Comparison of ENCODE assay signal across 8 cellular contexts in genomic region chr14:21300892-21301291, GRCh38. TPM values are rescaled to one million over a fixed set of nuclear protein-coding genes. Genes with fewer than 3 reads are reported as not detected.
A peak's percentile ranks its signal among the peaks of the same experiment; 100 is the strongest.
DNase-seq lines count a peak whose midpoint lies in the region; ATAC-seq and TF ChIP-seq lines count a peak whose summit lies in the region.

No MANE protein-coding gene starts in this region.

- no peaks in the 10 kb centered on the region for H3K9me3 ChIP-seq in BLaER1
- H3K9me3 ChIP-seq in Karpas-422 (ENCODE audit: low read length) = no peaks in the 10 kb centered on the region

- no peaks in the 10 kb centered on the region for H3K4me1 Mint-ChIP-seq in glutamatergic neuron (ENCODE audit: low read depth, unreplicated experiment)

- H3K27ac ChIP-seq in BLaER1 (no peak overlapping the region; the same call in 1 of the 2 replicates), Karpas-422 (ENCODE audit: low read length) (no peak overlapping the region), RWPE1 (no peak overlapping the region)

- H3K9ac ChIP-seq in BLaER1 (0 out of 2 replicates have a peak overlapping the region, but pooled peaks have one; percentile 34), Karpas-422 (ENCODE audit: low read length) (peak overlapping the region; percentile 58)

- no peak for ATAC-seq in GM21390 (IDR thresholded peaks at IDR 0.05; ENCODE audit: unreplicated experiment)

- H3K36me3 Mint-ChIP-seq in glutamatergic neuron (ENCODE audit: unreplicated experiment) = no peaks in the 10 kb centered on the region

- no peaks in the 10 kb centered on the region for H3K9me3 Mint-ChIP-seq in glutamatergic neuron (ENCODE audit: unreplicated experiment)

- CTCF ChIA-PET in RWPE1 (lab: Yijun Ruan, JAX) = no interaction called here

- POLR2A ChIA-PET in RWPE1 (lab: Yijun Ruan, JAX; ENCODE audit: low non-redundant PET) = no interaction called here

- H2AFZ ChIP-seq in Karpas-422 (ENCODE audit: low read length) = peak overlapping the region; percentile 97

- H3K4me1 ChIP-seq in BLaER1 = peaks cover 21% of the 10 kb centered on the region
- peaks cover 19% of the 10 kb centered on the region for H3K4me1 ChIP-seq in Karpas-422 (ENCODE audit: low read length)

- H3K4me2 ChIP-seq in BLaER1 (peak overlapping the region; percentile 85), Karpas-422 (ENCODE audit: low read depth, low read length, poor library complexity, severe bottlenecking) (peak overlapping the region; percentile 97)

- no peaks in the 10 kb centered on the region for H4K20me1 ChIP-seq in BLaER1
- H4K20me1 ChIP-seq in Karpas-422 (ENCODE audit: insufficient read depth, low read depth, low read length) = no peaks in the 10 kb centered on the region

- no peak for TF ChIP-seq CTCF in glutamatergic neuron (IDR thresholded peaks at IDR 0.05; ENCODE audit: partially characterized antibody, unreplicated experiment)
- no peak for TF ChIP-seq CTCF in retinal pigment epithelial cell (conservative IDR thresholded peaks at IDR 0.05; ENCODE audit: low read depth, low read length)
- no peak for TF ChIP-seq CTCF in RWPE1 (conservative IDR thresholded peaks at IDR 0.05; ENCODE audit: low read depth)

- H3K27ac Mint-ChIP-seq in glutamatergic neuron (ENCODE audit: unreplicated experiment) = no peak overlapping the region

- peak; percentile 65 for DNase-seq in Karpas-422
- peak; percentile 61 for DNase-seq in activated CD8-positive, alpha-beta memory T cell treated with anti-CD3 and anti-CD28 coated beads, Interleukin-2, amount 50 U/mL, for 48 hours
- DNase-seq in glutamatergic neuron = peak; percentile 63
- no peak for DNase-seq in retinal pigment epithelial cell (ENCODE audit: low read depth)
- DNase-seq in SKM-1 treated with dmso at 0.1 percent for 144 hours (lab: John Stamatoyannopoulos, UW; ENCODE audit: unreplicated experiment) = no peak
- DNase-seq in RWPE1 (ENCODE audit: low spot score) = no peak

- no peaks in the 10 kb centered on the region for H3K27me3 ChIP-seq in BLaER1
- H3K27me3 ChIP-seq in Karpas-422 (ENCODE audit: low read length) = no peaks in the 10 kb centered on the region

- no peak overlapping the region for H3K4me3 Mint-ChIP-seq in glutamatergic neuron (ENCODE audit: unreplicated experiment)

- H3K36me3 ChIP-seq in BLaER1 (no peaks in the 10 kb centered on the region), Karpas-422 (ENCODE audit: insufficient read depth, low read length) (no peaks in the 10 kb centered on the region)

- H3K9me2 ChIP-seq in Karpas-422 (replicated peaks; ENCODE audit: insufficient read depth, low read length) = no peaks in the 10 kb centered on the region

- H3K4me3 ChIP-seq in BLaER1 (peak overlapping the region; percentile 45), Karpas-422 (ENCODE audit: low read length) (peak overlapping the region; percentile 68), retinal pigment epithelial cell (ENCODE audit: low read length) (peak overlapping the region; percentile 52)

- no peaks in the 10 kb centered on the region for H3K27me3 Mint-ChIP-seq in glutamatergic neuron (ENCODE audit: unreplicated experiment)

- no peaks in the 10 kb centered on the region for H3K79me2 ChIP-seq in Karpas-422 (ENCODE audit: low read length)

RNA-seq across cellular contexts. Expression of gene RPGRIP1, which starts 21.0 kb away (rescaled TPM):
- not detected in 2 replicates for total RNA-seq in Karpas-422 (2014; rRNA removed; shearing (Covaris generic); ENCODE audit: low replicate concordance)
- total RNA-seq in glutamatergic neuron (ENCODE audit: unreplicated experiment) = not detected

RNA-seq across cellular contexts. Expression of gene HNRNPC, which starts 31.6 kb away (rescaled TPM):
- 661 and 1,144 TPM in 2 replicates for total RNA-seq in Karpas-422 (2014; rRNA removed; shearing (Covaris generic); ENCODE audit: low replicate concordance)
- 514 TPM for total RNA-seq in glutamatergic neuron (ENCODE audit: unreplicated experiment)

Comparison
In these comparisons a context has a peak if more than half of its experiments do, and no peak if none do; other contexts are left out.
1. DNase-seq: peak in Karpas-422 (single experiment), activated CD8-positive, alpha-beta memory T cell treated with anti-CD3 and anti-CD28 coated beads, Interleukin-2, amount 50 U/mL, for 48 hours (single experiment) and glutamatergic neuron (single experiment); none in retinal pigment epithelial cell (single experiment), SKM-1 treated with dmso at 0.1 percent for 144 hours (single experiment) and RWPE1 (single experiment).
2. Peak in every context shown above with its lines, with median percentiles within 50 percentile points of each other: H3K4me3 ChIP-seq.